Comparison of ENCODE assay signal across 1 cellular context in genomic region chr1:182288749-182289604, GRCh38.
TF ChIP-seq lines count a peak whose summit lies in the region.

No MANE protein-coding gene starts in this region.

TF ChIP-seq in HepG2, 621 proteins besides CTCF, POLR2A, EP300 and RAD21 (continued from another document and continues in another):
- no peak for TF ChIP-seq GRHL1 (CRISPR knock-in tag; conservative IDR thresholded peaks at IDR 0.05)
- no peak for TF ChIP-seq GTF2F1 (IDR thresholded peaks at IDR 0.05; ENCODE audit: low read length)
- TF ChIP-seq BRCA1 (CRISPR knock-in tag; IDR thresholded peaks at IDR 0.05): no peak
- TF ChIP-seq FOXP1 (IDR thresholded peaks at IDR 0.05): peak; percentile 39; the same call in 1 of the 2 replicates
- peak; percentile 76 for TF ChIP-seq FOXP1 (CRISPR knock-in tag; IDR thresholded peaks at IDR 0.05)
- TF ChIP-seq ZBTB7A (CRISPR knock-in tag; IDR thresholded peaks at IDR 0.05): no peak
- no peak for TF ChIP-seq ZNF260 (CRISPR knock-in tag; IDR thresholded peaks at IDR 0.05; ENCODE audit: borderline replicate concordance, low read depth)
- no peak for TF ChIP-seq ZNF709 (CRISPR knock-in tag; IDR thresholded peaks at IDR 0.05)
- peak; percentile 55; the same call in 1 of the 2 replicates for TF ChIP-seq ZNF605 (CRISPR knock-in tag; IDR thresholded peaks at IDR 0.05)
- TF ChIP-seq ZNF446 (CRISPR knock-in tag; IDR thresholded peaks at IDR 0.05): no peak
- TF ChIP-seq ZNF574 (CRISPR knock-in tag; IDR thresholded peaks at IDR 0.05): peak; percentile 51; the same call in 1 of the 2 replicates
- TF ChIP-seq HNF4A (CRISPR knock-in tag; IDR thresholded peaks at IDR 0.05): peak; percentile 99
- TF ChIP-seq ZNF629 (CRISPR knock-in tag; conservative IDR thresholded peaks at IDR 0.05): peak; percentile 85
- TF ChIP-seq ZNF431 (CRISPR knock-in tag; IDR thresholded peaks at IDR 0.05; ENCODE audit: borderline replicate concordance, low read depth): no peak
- TF ChIP-seq HCFC1 (IDR thresholded peaks at IDR 0.05; ENCODE audit: low read depth, low read length): no peak
- TF ChIP-seq ZBTB2 (CRISPR knock-in tag; IDR thresholded peaks at IDR 0.05; ENCODE audit: low read depth): no peak
- no peak for TF ChIP-seq SMYD3 (CRISPR knock-in tag; IDR thresholded peaks at IDR 0.05)
- TF ChIP-seq TERF1 (CRISPR knock-in tag; IDR thresholded peaks at IDR 0.05): no peak
- peak; percentile 79 for TF ChIP-seq ZMYM3 (CRISPR knock-in tag; IDR thresholded peaks at IDR 0.05)
- no peak for TF ChIP-seq ZNF3 (CRISPR knock-in tag; IDR thresholded peaks at IDR 0.05)
- TF ChIP-seq ARID4A (CRISPR knock-in tag; IDR thresholded peaks at IDR 0.05; ENCODE audit: borderline replicate concordance): no peak; the same call in 1 of the 2 replicates
- TF ChIP-seq MAFF (IDR thresholded peaks at IDR 0.05; ENCODE audit: low read depth, low read length): no peak
- TF ChIP-seq KLF13 (CRISPR knock-in tag; IDR thresholded peaks at IDR 0.05): no peak
- TF ChIP-seq RELA (CRISPR knock-in tag; IDR thresholded peaks at IDR 0.05): no peak
- TF ChIP-seq DMAP1 (CRISPR knock-in tag; IDR thresholded peaks at IDR 0.05): no peak
- TF ChIP-seq SMAD1 (CRISPR knock-in tag; IDR thresholded peaks at IDR 0.05; ENCODE audit: borderline replicate concordance, low read depth): no peak
- TF ChIP-seq NFE2 (CRISPR knock-in tag; IDR thresholded peaks at IDR 0.05): no peak
- TF ChIP-seq ZNF501 (CRISPR knock-in tag; IDR thresholded peaks at IDR 0.05): peak; percentile 62
- no peak for TF ChIP-seq ZNF10 (CRISPR knock-in tag; IDR thresholded peaks at IDR 0.05; ENCODE audit: borderline replicate concordance, low read depth)
- TF ChIP-seq TCF7L2 (IDR thresholded peaks at IDR 0.05; ENCODE audit: low read depth, low read length): no peak
- no peak for TF ChIP-seq SPEN (CRISPR knock-in tag; IDR thresholded peaks at IDR 0.05; ENCODE audit: low read depth)
- TF ChIP-seq PCBP1 (IDR thresholded peaks at IDR 0.05; ENCODE audit: borderline replicate concordance, low read depth, low read length): no peak
- TF ChIP-seq BCLAF1 (IDR thresholded peaks at IDR 0.05): no peak
- TF ChIP-seq ZNF850 (CRISPR knock-in tag; conservative IDR thresholded peaks at IDR 0.05): no peak
- peak; percentile 17; the same call in 1 of the 2 replicates for TF ChIP-seq MXD4 (CRISPR knock-in tag; IDR thresholded peaks at IDR 0.05)
- no peak for TF ChIP-seq BORCS8-MEF2B (CRISPR knock-in tag; IDR thresholded peaks at IDR 0.05)
- TF ChIP-seq ZFP91 (CRISPR knock-in tag; IDR thresholded peaks at IDR 0.05; ENCODE audit: borderline replicate concordance): no peak
- TF ChIP-seq ZNF33B (CRISPR knock-in tag; IDR thresholded peaks at IDR 0.05): no peak
- no peak for TF ChIP-seq XRCC5 (optimal IDR thresholded peaks at IDR 0.05; ENCODE audit: low read length)
- TF ChIP-seq GATA4 (IDR thresholded peaks at IDR 0.05; ENCODE audit: borderline replicate concordance, low read depth): no peak; the same call in 1 of the 2 replicates
- peak; percentile 53; the same call in 1 of the 2 replicates for TF ChIP-seq YEATS2 (CRISPR knock-in tag; IDR thresholded peaks at IDR 0.05; ENCODE audit: borderline replicate concordance)
- no peak for TF ChIP-seq PAX8 (CRISPR knock-in tag; IDR thresholded peaks at IDR 0.05; ENCODE audit: borderline replicate concordance)
- peak; percentile 61; the same call in 1 of the 2 replicates for TF ChIP-seq THAP11 (CRISPR knock-in tag; IDR thresholded peaks at IDR 0.05)
- TF ChIP-seq ZNF275 (CRISPR knock-in tag; IDR thresholded peaks at IDR 0.05; ENCODE audit: borderline replicate concordance): no peak
- TF ChIP-seq ZZZ3 (CRISPR knock-in tag; IDR thresholded peaks at IDR 0.05; ENCODE audit: borderline replicate concordance): no peak
- no peak for TF ChIP-seq ZNF775 (CRISPR knock-in tag; IDR thresholded peaks at IDR 0.05; ENCODE audit: borderline replicate concordance)
- TF ChIP-seq ZBTB43 (CRISPR knock-in tag; conservative IDR thresholded peaks at IDR 0.05): peak; percentile 87
- no peak for TF ChIP-seq NFATC3 (CRISPR knock-in tag; IDR thresholded peaks at IDR 0.05)
- no peak for TF ChIP-seq SCMH1 (CRISPR knock-in tag; IDR thresholded peaks at IDR 0.05; ENCODE audit: borderline replicate concordance)
- no peak for TF ChIP-seq ZNF570 (CRISPR knock-in tag; IDR thresholded peaks at IDR 0.05; ENCODE audit: borderline replicate concordance)
- no peak; the same call in 1 of the 2 replicates for TF ChIP-seq MBD4 (IDR thresholded peaks at IDR 0.05; ENCODE audit: borderline replicate concordance, low read length)
